In the genomic region with DNA sequence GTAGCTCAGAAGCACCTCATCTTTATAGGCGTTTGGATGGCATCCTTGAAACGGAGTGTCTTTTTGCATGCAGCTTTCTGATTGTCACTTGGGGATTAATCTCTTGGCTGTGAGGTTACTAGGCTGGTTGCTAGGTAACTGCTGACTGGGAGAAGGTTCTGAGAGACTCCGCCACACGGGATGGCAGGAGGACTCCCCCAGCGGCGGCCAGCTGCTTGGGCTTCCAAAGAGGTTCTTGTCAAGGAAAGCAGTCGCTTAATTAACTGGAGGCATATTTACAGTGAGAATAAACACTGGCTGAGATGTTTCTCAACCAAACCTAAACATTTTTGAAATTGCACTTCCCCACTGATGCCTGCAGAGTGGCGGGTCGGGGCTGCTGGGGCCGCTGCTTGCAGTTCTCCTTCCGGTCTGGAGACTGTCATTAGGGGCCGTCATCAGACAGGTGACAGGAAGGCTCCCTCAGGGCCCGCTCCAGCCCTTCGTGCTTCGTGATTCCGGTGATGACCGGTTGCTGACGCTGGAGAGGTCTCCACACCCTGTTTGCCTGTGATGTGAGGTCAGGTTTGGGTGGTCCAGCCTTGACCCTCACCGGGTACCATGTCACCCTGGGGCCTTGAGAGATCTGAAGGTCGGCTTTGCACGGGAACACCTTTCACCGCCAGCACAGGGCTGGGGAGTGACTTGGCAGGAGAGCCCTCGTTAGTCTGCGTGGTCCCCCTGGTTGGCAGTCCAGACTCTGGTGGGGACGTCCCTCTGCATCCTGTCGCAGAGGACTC, we compare ENCODE assay signal across 10 cellular contexts. TPM values are rescaled to one million over a fixed set of nuclear protein-coding genes. Genes with fewer than 3 reads are reported as not detected.
DNase-seq lines count a peak whose midpoint lies in the region; ATAC-seq and TF ChIP-seq lines count a peak whose summit lies in the region.
"Had no signal": no experiment of that assay in that cellular context is flagged by ENCODE, and none has a peak within 500 bp of the region (broad histone marks: within the 10 kb centered on the region; RNA-seq: fewer than 3 reads in every experiment).

No MANE protein-coding gene starts in this region.

- H3K27ac Mint-ChIP-seq in endodermal cell: no peak overlapping the region
- H3K27ac Mint-ChIP-seq in activated CD4-positive, alpha-beta T cell treated with anti-CD3 and anti-CD28 coated beads, Interleukin-2, amount 10 ng/mL, durations not matched to agents 7 days and 5 days: no peak overlapping the region

- no peak overlapping the region for H3K4me3 Mint-ChIP-seq in endodermal cell
- H3K4me3 Mint-ChIP-seq in activated CD4-positive, alpha-beta T cell treated with anti-CD3 and anti-CD28 coated beads, Interleukin-2, amount 10 ng/mL, durations not matched to agents 7 days and 5 days: no peak overlapping the region

- H3K4me1 ChIP-seq in endodermal cell (ENCODE audit: control insufficient read depth, insufficient read depth, low read length) (no peaks in the 10 kb centered on the region), spleen (peaks cover 0 to 13% (median 0%) of the 10 kb centered on the region in 6 donors)

- no peak for TF ChIP-seq POLR2A in spleen (IDR thresholded peaks at IDR 0.05)

- H3K9me3 ChIP-seq in endodermal cell (ENCODE audit: control insufficient read depth, low read length) (no peaks in the 10 kb centered on the region), spleen (peaks cover 0 to 15% (median 0%) of the 10 kb centered on the region in 8 donors)

- ATAC-seq in left ventricle myocardium superior (peak; percentile 40), left cardiac atrium (no peak)

- H3K27me3 Mint-ChIP-seq in endodermal cell (ENCODE audit: insufficient read depth): peaks cover 3% of the 10 kb centered on the region
- H3K27me3 Mint-ChIP-seq in activated CD4-positive, alpha-beta T cell treated with anti-CD3 and anti-CD28 coated beads, Interleukin-2, amount 10 ng/mL, durations not matched to agents 7 days and 5 days: no peaks in the 10 kb centered on the region

- peaks cover 1% of the 10 kb centered on the region for H3K9me3 Mint-ChIP-seq in endodermal cell
- peaks cover 2% of the 10 kb centered on the region for H3K9me3 Mint-ChIP-seq in activated CD4-positive, alpha-beta T cell treated with anti-CD3 and anti-CD28 coated beads, Interleukin-2, amount 10 ng/mL, durations not matched to agents 7 days and 5 days

- WGBS in endodermal cell (ENCODE audit: insufficient coverage in 1 of 2, insufficient read length in 1 of 2), 2 experiments: 52 to 74% methylated on average over 15 to 26 of the region's 26 CpGs
- 23 to 31% (median 25%) methylated on average over 20 to 26 of the region's 26 CpGs for WGBS in spleen, 5 donors

- CTCF ChIA-PET in activated CD4-positive, alpha-beta T cell treated with anti-CD3 and anti-CD28 coated beads, Interleukin-2, amount 10 ng/mL, durations not matched to agents 7 days and 5 days (lab: Charles Lee): no interaction called here

- H3K36me3 ChIP-seq in endodermal cell (ENCODE audit: control insufficient read depth, insufficient read depth, low read length): no peaks in the 10 kb centered on the region
- no peaks in the 10 kb centered on the region for H3K36me3 ChIP-seq in spleen

- H3K27ac ChIP-seq in endodermal cell (ENCODE audit: low read depth, low read length) (no peak overlapping the region), temporal lobe (ENCODE audit: low read depth, low read length) (peak overlapping the region; percentile 17), spleen (no peak overlapping the region)
- H3K27ac ChIP-seq: RWPE1 had no signal

- POLR2A ChIA-PET in activated CD4-positive, alpha-beta T cell treated with anti-CD3 and anti-CD28 coated beads, Interleukin-2, amount 10 ng/mL, durations not matched to agents 7 days and 5 days (lab: Charles Lee): no interaction called here

- H3K27me3 ChIP-seq in endodermal cell (ENCODE audit: control insufficient read depth, insufficient read depth, low read length, poor library complexity, severe bottlenecking) (peaks cover 28% of the 10 kb centered on the region), spleen (replicated peaks in 1 of 7) (peaks cover 0 to 71% (median 6%) of the 10 kb centered on the region in 7 donors)

- DNase-seq in left ventricle myocardium superior (no peak), left cardiac atrium (no peak), NCI-H128 (lab: John Stamatoyannopoulos, UW; ENCODE audit: unreplicated experiment) (peak; percentile 16), endodermal cell (peak; percentile 78), T-helper 2 cell (no peak), spleen (no peak)
- DNase-seq in activated CD4-positive, alpha-beta T cell treated with anti-CD3 and anti-CD28 coated beads, Interleukin-2, amount 10 ng/mL, durations not matched to agents 7 days and 5 days: no peak
- DNase-seq: DND-41 had no signal

- no peaks in the 10 kb centered on the region for H3K4me1 Mint-ChIP-seq in endodermal cell
- no peaks in the 10 kb centered on the region for H3K4me1 Mint-ChIP-seq in activated CD4-positive, alpha-beta T cell treated with anti-CD3 and anti-CD28 coated beads, Interleukin-2, amount 10 ng/mL, durations not matched to agents 7 days and 5 days

- H3K36me3 Mint-ChIP-seq in endodermal cell (ENCODE audit: low read depth): no peaks in the 10 kb centered on the region
- H3K36me3 Mint-ChIP-seq in activated CD4-positive, alpha-beta T cell treated with anti-CD3 and anti-CD28 coated beads, Interleukin-2, amount 10 ng/mL, durations not matched to agents 7 days and 5 days (ENCODE audit: low read depth): no peaks in the 10 kb centered on the region

- intact Hi-C loops in left ventricle myocardium superior (cut with micrococcal nuclease): no loop called here
- intact Hi-C loops in left cardiac atrium (cut with DNase I): no loop called here
- intact Hi-C loops in spleen (cut with DNase I; ENCODE audit: low total_unique reads): no loop called here

- H3K4me3 ChIP-seq in endodermal cell (ENCODE audit: low read length): no peak overlapping the region
- peak overlapping the region in 1 of 8 donors; percentile 24 for H3K4me3 ChIP-seq in spleen

- TF ChIP-seq CTCF in endodermal cell (conservative IDR thresholded peaks at IDR 0.05): peak; percentile 40
- TF ChIP-seq CTCF in spleen (IDR thresholded peaks at IDR 0.05 in 8 of 11, conservative IDR thresholded peaks at IDR 0.05 in 3 of 11): no peak

- no peak overlapping the region for H3K9ac ChIP-seq in endodermal cell (ENCODE audit: extremely low read depth, low read length, poor library complexity, severe bottlenecking)

RNA-seq across cellular contexts. Expression of gene NSG1, which starts 9.1 kb away (rescaled TPM):
- total RNA-seq in left ventricle myocardium superior (12.2 TPM), left cardiac atrium (10 to 100 TPM; 10.1 to 16.8 TPM), endodermal cell (1 to 10 TPM; 1.8 to 6.0 TPM), temporal lobe (253 TPM), spleen (1 to 10 TPM in 6 of 7 donors, under 1 TPM in 1; 0.66 to 4.1 (median 1.9) TPM)
- polyA plus RNA-seq in endodermal cell (2013, experiment 1 of 2): 18.1 TPM
- polyA plus RNA-seq in endodermal cell (2013, experiment 2 of 2): 14.0 TPM
- polyA plus RNA-seq in spleen: under 1 TPM; 0.22 to 0.83 (median 0.26) TPM
- 10 to 100 TPM; 11.0 to 11.9 TPM for total RNA-seq in activated CD4-positive, alpha-beta T cell treated with anti-CD3 and anti-CD28 coated beads, Interleukin-2, amount 10 ng/mL, durations not matched to agents 7 days and 5 days

Comparison
In these comparisons a context has a peak if more than half of its experiments do, and no peak if none do; other contexts are left out.
1. DNase-seq: peak in NCI-H128 (single experiment) and endodermal cell (single experiment); none in left ventricle myocardium superior (single experiment), left cardiac atrium (single experiment), T-helper 2 cell (0 of 5), spleen (single experiment) and activated CD4-positive, alpha-beta T cell treated with anti-CD3 and anti-CD28 coated beads, Interleukin-2, amount 10 ng/mL, durations not matched to agents 7 days and 5 days (single experiment).
2. RNA of gene NSG1, which starts 9.1 kb away (total RNA-seq): 253 TPM in temporal lobe (single experiment); 10.1 to 16.8 TPM in left cardiac atrium, 12.2 TPM in left ventricle myocardium superior (single experiment), 11.0 to 11.9 TPM in activated CD4-positive, alpha-beta T cell treated with anti-CD3 and anti-CD28 coated beads, Interleukin-2, amount 10 ng/mL, durations not matched to agents 7 days and 5 days, 1.8 to 6.0 TPM in endodermal cell and 0.66 to 4.1 TPM in spleen; every median in the first group is over 10 times any median in the second.